Comparison of ENCODE assay signal across 16 cellular contexts in the genomic region with DNA sequence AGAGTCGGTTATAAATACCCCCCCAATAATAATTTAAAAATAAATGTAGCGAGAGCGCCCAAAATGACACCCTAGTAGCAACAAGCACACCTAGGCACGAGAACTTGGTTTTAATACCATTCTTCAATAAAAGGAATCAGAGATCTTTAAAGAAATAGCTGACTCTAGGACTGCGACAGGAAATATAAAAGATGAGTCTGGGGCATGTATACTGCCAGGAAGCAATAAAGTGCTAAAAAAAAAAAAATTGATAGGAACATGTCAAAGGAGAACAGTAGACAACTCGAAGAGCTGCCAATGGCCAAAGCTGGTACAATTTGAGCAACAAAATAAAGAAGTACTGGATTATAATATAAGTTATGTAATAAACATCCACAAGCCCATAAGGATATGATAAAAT. TPM values are rescaled to one million over a fixed set of nuclear protein-coding genes. Genes with fewer than 3 reads are reported as not detected.
DNase-seq lines count a peak whose midpoint lies in the region; ATAC-seq, FAIRE-seq and TF ChIP-seq lines count a peak whose summit lies in the region.
"Had no signal": no experiment of that assay in that cellular context is flagged by ENCODE, and none has a peak within 500 bp of the region (broad histone marks: within the 10 kb centered on the region; RNA-seq: fewer than 3 reads in every experiment).

No MANE protein-coding gene starts in this region.

- in situ Hi-C loops in GM13976 (cut with MboI; ENCODE audit: low sequenced_read_pairs, unreplicated experiment) = no loop called here

- H3K4me2 ChIP-seq in A549 = peak overlapping the region; percentile 98; the same call in 2 of the 3 replicates

- CTCF ChIA-PET in A549 (lab: Yijun Ruan, JAX) (no interaction called here), Calu3 (lab: Charles Lee) (no interaction called here)
- CTCF ChIA-PET in CD8-positive, alpha-beta memory T cell (lab: Charles Lee) = interaction anchor here (1.6 kb wide), 1 partner anchor 11 kb away, joined by 5 read pairs; no protein-coding TSS in a partner anchor

- intact Hi-C loops in Calu3 (cut with micrococcal nuclease; ENCODE audit: unreplicated experiment) = no loop called here

- peak overlapping the region in 4 of 8 donors; percentile 20 to 96 (median 70) for H3K27ac Mint-ChIP-seq in CD8-positive, alpha-beta memory T cell
- no peak overlapping the region for H3K27ac Mint-ChIP-seq in activated naive CD8-positive, alpha-beta T cell
- peak overlapping the region in 8 of 10 donors; percentile 4 to 98 (median 28) for H3K27ac Mint-ChIP-seq in naive thymus-derived CD8-positive, alpha-beta T cell
- no peak overlapping the region for H3K27ac Mint-ChIP-seq in Calu3 (ENCODE audit: unreplicated experiment)

- no peaks in the 10 kb centered on the region for H3K27me3 ChIP-seq in CD8-positive, alpha-beta memory T cell (ENCODE audit: insufficient read depth, low read length, poor library complexity, severe bottlenecking)
- H3K27me3 ChIP-seq: adrenal gland had no signal

- TF ChIP-seq RAD21 in A549 (conservative IDR thresholded peaks at IDR 0.05 in 1 of 2, IDR thresholded peaks at IDR 0.05 in 1 of 2) = no peak

- no peak for ATAC-seq in A549
- no peak for ATAC-seq in naive thymus-derived CD8-positive, alpha-beta T cell

- H3K27me3 Mint-ChIP-seq in CD8-positive, alpha-beta memory T cell = peaks cover 0 to 2% of the 10 kb centered on the region in 2 donors
- H3K27me3 Mint-ChIP-seq in activated naive CD8-positive, alpha-beta T cell = no peaks in the 10 kb centered on the region
- peaks cover 0 to 1% (median 0%) of the 10 kb centered on the region in 5 donors for H3K27me3 Mint-ChIP-seq in naive thymus-derived CD8-positive, alpha-beta T cell
- H3K27me3 Mint-ChIP-seq in Calu3 (ENCODE audit: unreplicated experiment) = no peaks in the 10 kb centered on the region

- no peaks in the 10 kb centered on the region for H3K36me3 ChIP-seq in CD8-positive, alpha-beta memory T cell (ENCODE audit: insufficient read depth, low read length)
- H3K36me3 ChIP-seq: adrenal gland had no signal

- WGBS in A549 (ENCODE audit: missing lambda C conversion rate) = 92% methylated on average over 6 of the region's 6 CpGs

- H3K9me3 Mint-ChIP-seq in CD8-positive, alpha-beta memory T cell = no peaks in the 10 kb centered on the region
- no peaks in the 10 kb centered on the region for H3K9me3 Mint-ChIP-seq in activated naive CD8-positive, alpha-beta T cell (ENCODE audit: low read depth)
- H3K9me3 Mint-ChIP-seq in naive thymus-derived CD8-positive, alpha-beta T cell = no peaks in the 10 kb centered on the region
- no peaks in the 10 kb centered on the region for H3K9me3 Mint-ChIP-seq in Calu3 (ENCODE audit: low read depth, unreplicated experiment)
- H3K9me3 Mint-ChIP-seq: CD14-positive monocyte had no signal

- TF ChIP-seq EP300 in A549 (IDR thresholded peaks at IDR 0.05) = no peak

- TF ChIP-seq CTCF in A549 (IDR thresholded peaks at IDR 0.05) (no peak), Calu3 (IDR thresholded peaks at IDR 0.05; ENCODE audit: unreplicated experiment) (no peak), GM13976 (IDR thresholded peaks at IDR 0.05; ENCODE audit: borderline replicate concordance, control extremely low read depth, extremely low read depth, insufficient read depth, missing control alignments) (no peak)

- POLR2A ChIA-PET in A549 (lab: Yijun Ruan, JAX) = no interaction called here
- POLR2A ChIA-PET in CD8-positive, alpha-beta memory T cell (lab: Charles Lee) = interaction anchor here (0.9 kb wide), 1 partner anchor 28 kb away, joined by 3 read pairs; no protein-coding TSS in a partner anchor
- POLR2A ChIA-PET in naive thymus-derived CD8-positive, alpha-beta T cell (lab: Charles Lee) = interaction anchor here (0.7 to 5.1 kb wide), 3 partner anchors 28 to 459 kb away, joined by 4 to 42 read pairs (median 24); a partner anchor contains a TSS

- no peak for TF ChIP-seq POLR2A in A549 (IDR thresholded peaks at IDR 0.05; ENCODE audit: low read length)

- H3K27ac ChIP-seq in A549 = no peak overlapping the region
- H3K27ac ChIP-seq in CD8-positive, alpha-beta memory T cell (ENCODE audit: low read depth, low read length) = no peak overlapping the region
- H3K27ac ChIP-seq: adrenal gland had no signal

- H3K4me3 Mint-ChIP-seq in CD8-positive, alpha-beta memory T cell = peak overlapping the region; percentile 75 to 100 (median 97)
- peak overlapping the region; percentile 97 for H3K4me3 Mint-ChIP-seq in activated naive CD8-positive, alpha-beta T cell
- H3K4me3 Mint-ChIP-seq in naive thymus-derived CD8-positive, alpha-beta T cell = peak overlapping the region; percentile 77 to 100 (median 98)
- H3K4me3 Mint-ChIP-seq in Calu3 (ENCODE audit: low read depth, unreplicated experiment) = no peak overlapping the region
- H3K4me3 Mint-ChIP-seq: CD14-positive monocyte had no signal

- peaks cover 70 to 89% (median 83%) of the 10 kb centered on the region in 3 donors for H3K4me1 Mint-ChIP-seq in CD8-positive, alpha-beta memory T cell
- H3K4me1 Mint-ChIP-seq in activated naive CD8-positive, alpha-beta T cell (ENCODE audit: low read depth) = peaks cover 75% of the 10 kb centered on the region
- peaks cover 30 to 85% (median 71%) of the 10 kb centered on the region in 4 donors for H3K4me1 Mint-ChIP-seq in naive thymus-derived CD8-positive, alpha-beta T cell
- H3K4me1 Mint-ChIP-seq in Calu3 (ENCODE audit: low read depth, unreplicated experiment) = peaks cover 40% of the 10 kb centered on the region

- H3K9me3 ChIP-seq in A549 = no peaks in the 10 kb centered on the region
- no peaks in the 10 kb centered on the region for H3K9me3 ChIP-seq in CD8-positive, alpha-beta memory T cell (ENCODE audit: low read length)
- H3K9me3 ChIP-seq: adrenal gland had no signal

- peaks cover 2 to 47% (median 4%) of the 10 kb centered on the region in 3 donors for H3K36me3 Mint-ChIP-seq in CD8-positive, alpha-beta memory T cell
- peaks cover 12% of the 10 kb centered on the region for H3K36me3 Mint-ChIP-seq in activated naive CD8-positive, alpha-beta T cell
- peaks cover 5 to 22% (median 7%) of the 10 kb centered on the region in 3 donors for H3K36me3 Mint-ChIP-seq in naive thymus-derived CD8-positive, alpha-beta T cell
- H3K36me3 Mint-ChIP-seq in Calu3 (ENCODE audit: insufficient read depth, unreplicated experiment) = peaks cover 46% of the 10 kb centered on the region

- H3K4me3 ChIP-seq in A549 = no peak overlapping the region
- H3K4me3 ChIP-seq in CD8-positive, alpha-beta memory T cell (ENCODE audit: low read length) = no peak overlapping the region

- no TSS peak for BruUV-seq in Calu3 (replicated peaks; lab: Mats Ljungman, UMichigan)

- DNase-seq in A549 (ENCODE audit: low read depth in 1 of 2, low spot score in 1 of 2) = no peak
- DNase-seq in CD8-positive, alpha-beta memory T cell = no peak
- no peak for DNase-seq in naive thymus-derived CD8-positive, alpha-beta T cell
- no peak for DNase-seq in Calu3
- no peak for DNase-seq in NOMO-1 treated with dmso at 0.1 percent for 144 hours (lab: John Stamatoyannopoulos, UW; ENCODE audit: unreplicated experiment)
- no peak for DNase-seq in activated effector memory CD4-positive, alpha-beta T cell treated with Interleukin-2 at 50 U/mL for 16 hours
- DNase-seq in GM13976 (ENCODE audit: low spot score) = no peak
- DNase-seq: activated CD4-positive, alpha-beta T cell treated with anti-CD3 and anti-CD28 coated beads for 1 hour; adrenal gland; cortex of kidney; NCI-H510A treated with DMSO at 0.1 percent for 48 hours; stimulated activated CD8-positive, alpha-beta memory T cell treated with anti-CD3 and anti-CD28 coated beads, Interleukin-4, amount 100 ng/mL, for 48 hours had no signal

- peaks cover 23% of the 10 kb centered on the region; the same call in 2 of the 3 replicates for H3K4me1 ChIP-seq in A549
- H3K4me1 ChIP-seq in CD8-positive, alpha-beta memory T cell (ENCODE audit: insufficient read depth, low read length) = peaks cover 72% of the 10 kb centered on the region

- no peak for FAIRE-seq in A549 (lab: Jason Lieb, UNC)
- FAIRE-seq: frontal cortex, HTR-8/SVneo had no signal

TF ChIP-seq in A549, 52 proteins besides CTCF, POLR2A, EP300 and RAD21 (continues in another document):
- no peak for TF ChIP-seq CHD2 (IDR thresholded peaks at IDR 0.05; ENCODE audit: low read length, partially characterized antibody)
- TF ChIP-seq EHMT2 (IDR thresholded peaks at IDR 0.05; ENCODE audit: low read depth) = no peak
- no peak for TF ChIP-seq ZC3H11A (IDR thresholded peaks at IDR 0.05)
- TF ChIP-seq HOXB5 (CRISPR knock-in tag; IDR thresholded peaks at IDR 0.05) = no peak
- TF ChIP-seq ESRRA (IDR thresholded peaks at IDR 0.05; ENCODE audit: borderline replicate concordance, low read length) = no peak
- no peak for TF ChIP-seq FOSL2 (IDR thresholded peaks at IDR 0.05)
- no peak for TF ChIP-seq FOSL2 (CRISPR knock-in tag; IDR thresholded peaks at IDR 0.05)
- TF ChIP-seq CHD4 (IDR thresholded peaks at IDR 0.05; ENCODE audit: borderline replicate concordance) = no peak

RNA-seq across cellular contexts. Expression of a gene that starts 2.2 kb away (rescaled TPM):
- polyA plus RNA-seq in A549 (2011; rRNA removed) (51.5 and 52.7 TPM in 2 replicates), A549 (2017; fragmentation: RNase III; extraction: RNeasy Plus Mini Kit Qiagen cat#74134 plus additional on column Dnase treatment) (47.9 to 56.8 TPM (median 53.7 TPM) in 3 replicates)
- polyA plus RNA-seq in A549 (2012; cell fraction: cytosol; rRNA removed) = 10.7 and 10.9 TPM in 2 replicates
- 14.9 and 33.5 TPM in 2 replicates for polyA plus RNA-seq in A549 (2012; cell fraction: nucleus; rRNA removed)
- 27.5 and 30.9 TPM in 2 replicates for polyA minus RNA-seq in A549 (2011; rRNA and poly(A)+ RNA removed)
- total RNA-seq in CD8-positive, alpha-beta memory T cell = 100 to 1,000 TPM; 104 to 105 TPM
- 80.2 TPM for polyA plus RNA-seq in CD8-positive, alpha-beta memory T cell
- total RNA-seq in naive thymus-derived CD8-positive, alpha-beta T cell = 100 to 1,000 TPM; 399 to 401 TPM
- polyA plus RNA-seq in naive thymus-derived CD8-positive, alpha-beta T cell = 100 to 1,000 TPM in 1 of 3 donors, 10 to 100 TPM in 2; 80.4 to 114 (median 83.5) TPM
- total RNA-seq in Calu3 (2022) = 78.1 and 82.5 TPM in 2 replicates

RNA-seq across cellular contexts. Expression of a gene that starts 28.9 kb away (rescaled TPM):
- polyA plus RNA-seq in A549 (2011; rRNA removed) = 17.2 and 17.3 TPM in 2 replicates
- 7.0 and 7.2 TPM in 2 replicates for polyA plus RNA-seq in A549 (2012; cell fraction: cytosol; rRNA removed)
- polyA plus RNA-seq in A549 (2012; cell fraction: nucleus; rRNA removed) = 3.0 and 5.9 TPM in 2 replicates
- 13.1 to 14.0 TPM (median 13.3 TPM) in 3 replicates for polyA plus RNA-seq in A549 (2017; fragmentation: RNase III; extraction: RNeasy Plus Mini Kit Qiagen cat#74134 plus additional on column Dnase treatment)
- polyA minus RNA-seq in A549 (2011; rRNA and poly(A)+ RNA removed) = 3.2 and 3.4 TPM in 2 replicates
- total RNA-seq in CD8-positive, alpha-beta memory T cell = 10 to 100 TPM; 18.9 to 20.7 TPM
- polyA plus RNA-seq in CD8-positive, alpha-beta memory T cell = 7.9 TPM
- 1 to 10 TPM; 4.0 to 4.8 TPM for total RNA-seq in naive thymus-derived CD8-positive, alpha-beta T cell
- polyA plus RNA-seq in naive thymus-derived CD8-positive, alpha-beta T cell = 10 to 100 TPM in 1 of 3 donors, 1 to 10 TPM in 2; 6.3 to 12.0 (median 7.7) TPM
- 5.8 and 7.6 TPM in 2 replicates for total RNA-seq in Calu3 (2022)

Comparison
In these comparisons a context has a peak if more than half of its experiments do, and no peak if none do; other contexts are left out.
1. H3K27ac Mint-ChIP-seq: peak in naive thymus-derived CD8-positive, alpha-beta T cell (8 of 10); none in activated naive CD8-positive, alpha-beta T cell (single experiment) and Calu3 (single experiment).